Comparison of ENCODE assay signal across 21 cellular contexts in genomic region chr2:187577310-187577709, GRCh38. TPM values are rescaled to one million over a fixed set of nuclear protein-coding genes. Genes with fewer than 3 reads are reported as not detected.
DNase-seq lines count a peak whose midpoint lies in the region; ATAC-seq and TF ChIP-seq lines count a peak whose summit lies in the region.
"Had no signal": no experiment of that assay in that cellular context is flagged by ENCODE, and none has a peak within 500 bp of the region (broad histone marks: within the 10 kb centered on the region; RNA-seq: fewer than 3 reads in every experiment).

No MANE protein-coding gene starts in this region.

- H2BK12ac ChIP-seq in H9 (ENCODE audit: insufficient read length, low read depth, low read length) = no peak overlapping the region

- H2AK5ac ChIP-seq in H9 (ENCODE audit: insufficient read length, low read length) = no peak overlapping the region

- no peak overlapping the region for H3T11ph ChIP-seq in H9 (ENCODE audit: low read length)

- H3K9me3 ChIP-seq in H9 (ENCODE audit: control insufficient read depth, low read depth, low read length) (no peaks in the 10 kb centered on the region), hepatocyte (ENCODE audit: low read depth) (no peaks in the 10 kb centered on the region)
- H3K9me3 ChIP-seq: gastrocnemius medialis, HAP-1 had no signal

- H4K20me1 ChIP-seq in H9 (ENCODE audit: control insufficient read depth, insufficient read depth, insufficient read length) = no peaks in the 10 kb centered on the region
- no peaks in the 10 kb centered on the region for H4K20me1 ChIP-seq in hepatocyte (ENCODE audit: insufficient read depth, poor library complexity, severe bottlenecking)

- H3K9me2 ChIP-seq in hepatocyte (replicated peaks; ENCODE audit: insufficient read depth) = no peaks in the 10 kb centered on the region

- ATAC-seq in GM18870 (IDR thresholded peaks at IDR 0.05; ENCODE audit: unreplicated experiment) (no peak), GM18519 (IDR thresholded peaks at IDR 0.05; ENCODE audit: low FRiP score, unreplicated experiment) (no peak)
- ATAC-seq: gastrocnemius medialis, Right ventricle myocardium inferior had no signal

- TF ChIP-seq CTCF in 22Rv1 (IDR thresholded peaks at IDR 0.05) = peak; percentile 37
- TF ChIP-seq CTCF in H9 (conservative IDR thresholded peaks at IDR 0.05) = peak; percentile 45; the same call in 2 of the 3 replicates
- TF ChIP-seq CTCF in hepatocyte (IDR thresholded peaks at IDR 0.05; ENCODE audit: poor library complexity) = peak; percentile 6

- H3K36me3 Mint-ChIP-seq in H9 (ENCODE audit: insufficient read depth in 1 of 3, low read depth in 3 of 3) = peaks cover 11 to 15% (median 14%) of the 10 kb centered on the region in 3 experiments
- H3K36me3 Mint-ChIP-seq: activated naive CD8-positive, alpha-beta T cell treated with anti-CD3 and anti-CD28 coated beads for 36 hours; immature natural killer cell; memory B cell had no signal

- H3K23me2 ChIP-seq in H9 (ENCODE audit: insufficient read length, low read depth, low read length, poor library complexity, severe bottlenecking) = no peaks in the 10 kb centered on the region

- H3K56ac ChIP-seq in H9 (ENCODE audit: insufficient read length, low read depth, low read length) = no peak overlapping the region

- H4K5ac ChIP-seq in H9 (ENCODE audit: insufficient read length, low read depth, low read length) = no peak overlapping the region

- H2BK120ac ChIP-seq in H9 (ENCODE audit: low read depth, low read length, poor library complexity, severe bottlenecking) = no peak overlapping the region

- H3K27ac ChIP-seq in 22Rv1 = peak overlapping the region; percentile 39
- H3K27ac ChIP-seq in H9 (ENCODE audit: insufficient read length, low read depth, low read length) = no peak overlapping the region
- no peak overlapping the region for H3K27ac ChIP-seq in hepatocyte
- H3K27ac ChIP-seq: gastrocnemius medialis had no signal

- H2BK5ac ChIP-seq in H9 (ENCODE audit: insufficient read length, low read length) = no peak overlapping the region

- H3K27me3 ChIP-seq in H9 (ENCODE audit: insufficient read depth, low read length) (no peaks in the 10 kb centered on the region), hepatocyte (no peaks in the 10 kb centered on the region)
- H3K27me3 ChIP-seq: gastrocnemius medialis had no signal

- no peak overlapping the region for H3K4me3 ChIP-seq in hepatocyte
- H3K4me3 ChIP-seq: gastrocnemius medialis, HAP-1 had no signal

- H3K27me3 Mint-ChIP-seq in H9 (ENCODE audit: low read depth) = no peaks in the 10 kb centered on the region
- H3K27me3 Mint-ChIP-seq: central memory CD8-positive, alpha-beta T cell; memory B cell had no signal

- WGBS in H9 (ENCODE audit: extremely low coverage, insufficient read length, low lambda C conversion rate) = no CpG with 5 or more reads among the region's 2 CpGs
- 45% methylated on average over 2 of the region's 2 CpGs for WGBS in hepatocyte (ENCODE audit: low lambda C conversion rate, missing lambda C conversion rate)

- no peak overlapping the region for H2BK15ac ChIP-seq in H9 (ENCODE audit: low read depth, low read length)

- peaks cover 12 to 14% of the 10 kb centered on the region in 2 experiments for H3K9me3 Mint-ChIP-seq in H9
- H3K9me3 Mint-ChIP-seq: central memory CD8-positive, alpha-beta T cell; T-helper 2 cell treated with Interferon-gamma antibody and Interleukin-4, amounts not matched to agents 5 μg/mL and 100 μg/mL, for 36 hours had no signal

- H2BK20ac ChIP-seq in H9 (ENCODE audit: low read depth, low read length, poor library complexity, severe bottlenecking) = no peak overlapping the region

- no peak overlapping the region for H3K14ac ChIP-seq in H9 (ENCODE audit: insufficient read depth, low read length)

- H2AFZ ChIP-seq in H9 (ENCODE audit: low read length) = no peak overlapping the region
- H2AFZ ChIP-seq in hepatocyte = no peak overlapping the region

- H3K36me3 ChIP-seq in hepatocyte (replicated peaks; ENCODE audit: insufficient read depth, low read depth) = no peaks in the 10 kb centered on the region
- H3K36me3 ChIP-seq: gastrocnemius medialis, HAP-1 had no signal

- no peaks in the 10 kb centered on the region for H3K79me2 ChIP-seq in H9 (ENCODE audit: insufficient read depth, low read length)
- no peaks in the 10 kb centered on the region for H3K79me2 ChIP-seq in hepatocyte

- no peak overlapping the region for H3K4me3 Mint-ChIP-seq in H9
- H3K4me3 Mint-ChIP-seq: activated naive CD8-positive, alpha-beta T cell treated with anti-CD3 and anti-CD28 coated beads for 36 hours; central memory CD8-positive, alpha-beta T cell; immature natural killer cell; memory B cell; T-helper 2 cell treated with Interferon-gamma antibody and Interleukin-4, amounts not matched to agents 5 μg/mL and 100 μg/mL, for 36 hours had no signal

- no peaks in the 10 kb centered on the region for H3K79me1 ChIP-seq in H9 (ENCODE audit: insufficient read depth, low read depth, low read length, poor library complexity, severe bottlenecking)

- H3K23ac ChIP-seq in H9 (ENCODE audit: insufficient read length, low read depth, low read length) = no peak overlapping the region

- H4K91ac ChIP-seq in H9 (ENCODE audit: insufficient read length, low read depth, low read length) = no peak overlapping the region

- DNase-seq in H9 (no peak), SK-N-DZ (ENCODE audit: low spot score) (peak; percentile 19), hepatocyte (ENCODE audit: low spot score) (peak; percentile 16), epidermal melanocyte (ENCODE audit: insufficient read length, low spot score) (no peak), HPDE6-E6E7 (ENCODE audit: extremely low spot score) (no peak)
- DNase-seq: activated CD4-positive, alpha-beta T cell treated with anti-CD3 and anti-CD28 coated beads for 48 hours; activated naive CD8-positive, alpha-beta T cell treated with anti-CD3 and anti-CD28 coated beads for 36 hours; activated T-cell treated with anti-CD3 and anti-CD28 coated beads, Interleukin-2, amount 50 U/mL, for 1 hour; gastrocnemius medialis; immature natural killer cell; NCI-H1694; NCI-H524 treated with DMSO at 0.1 percent for 48 hours; nucleus accumbens had no signal

- H3K18ac ChIP-seq in H9 (ENCODE audit: insufficient read length, low read depth, low read length) = no peak overlapping the region

- H3K4me1 Mint-ChIP-seq in H9 = peaks cover 13 to 31% of the 10 kb centered on the region in 2 experiments
- H3K4me1 Mint-ChIP-seq: central memory CD8-positive, alpha-beta T cell; memory B cell had no signal

- H3K9ac ChIP-seq in H9 (ENCODE audit: extremely low read depth, insufficient read length, low read length) = no peak overlapping the region

- H3K4ac ChIP-seq in H9 (ENCODE audit: low read depth, low read length) = no peak overlapping the region

- H3K27ac Mint-ChIP-seq in H9 = no peak overlapping the region
- H3K27ac Mint-ChIP-seq: activated naive CD8-positive, alpha-beta T cell treated with anti-CD3 and anti-CD28 coated beads for 36 hours; immature natural killer cell; memory B cell; T-helper 2 cell treated with Interferon-gamma antibody and Interleukin-4, amounts not matched to agents 5 μg/mL and 100 μg/mL, for 36 hours had no signal

- H4K8ac ChIP-seq in H9 (replicated peaks; ENCODE audit: insufficient read length, low read depth, low read length) = no peak overlapping the region

- H3K4me1 ChIP-seq in H9 (ENCODE audit: insufficient read depth, low read length) (no peaks in the 10 kb centered on the region), hepatocyte (ENCODE audit: insufficient read depth) (peaks cover 27% of the 10 kb centered on the region)
- H3K4me1 ChIP-seq: HAP-1 had no signal

- H3K4me2 ChIP-seq in H9 (ENCODE audit: insufficient read depth, insufficient read length, low read length) (no peak overlapping the region), hepatocyte (peak overlapping the region; percentile 41)

RNA-seq across cellular contexts. Expression of gene TFPI, which starts 23.1 kb away (rescaled TPM):
- total RNA-seq in H9 (2021) = 5.7 and 5.8 TPM in 2 replicates
- polyA plus RNA-seq in SK-N-DZ (2014; cell fraction: cytosol; rRNA removed) = 0.21 TPM in 1 of 2 replicates, not detected in the other
- not detected in 2 replicates for polyA plus RNA-seq in SK-N-DZ (2014; cell fraction: nucleus; rRNA removed)
- total RNA-seq in hepatocyte = 104 and 122 TPM in 2 replicates
- polyA plus RNA-seq in hepatocyte = 79.7 and 79.9 TPM in 2 replicates
- total RNA-seq: activated naive CD8-positive, alpha-beta T cell treated with anti-CD3 and anti-CD28 coated beads for 36 hours had no signal

Comparison
In these comparisons a context has a peak if more than half of its experiments do, and no peak if none do; other contexts are left out.
1. DNase-seq: peak in SK-N-DZ (single experiment) and hepatocyte (single experiment); none in H9 (single experiment), epidermal melanocyte (single experiment) and HPDE6-E6E7 (single experiment).
2. RNA of gene TFPI, which starts 23.1 kb away (total RNA-seq): 104 to 122 TPM in hepatocyte; 5.7 to 5.8 TPM in H9; every median in the first group is over 10 times any median in the second.
3. Peak in every context shown above with its lines, with median percentiles within 50 percentile points of each other: CTCF ChIP-seq.